Comparison of ENCODE assay signal across 26 cellular contexts in genomic region chr10:57053530-57053929, GRCh38.
"Had no signal": no experiment of that assay in that cellular context is flagged by ENCODE, and none has a peak within 500 bp of the region (broad histone marks: within the 10 kb centered on the region; RNA-seq: fewer than 3 reads in every experiment).

No MANE protein-coding gene starts in this region.

- H3K27ac ChIP-seq: left lung, lower lobe of right lung, neural progenitor cell, ovary, right atrium auricular region, right lobe of liver, skin epidermis, suprapubic skin, tibial nerve, upper lobe of left lung, uterus had no signal

- ATAC-seq: left colon; left lung; natural killer cell; stimulated activated naive B cell treated with anti-CD40 and anti-IgM and Interleukin-4, amounts not matched to agents 10 μg/mL and 1 μg/mL and 100 μg/mL, for 72 hours had no signal

- H3K27ac Mint-ChIP-seq: natural killer cell; neural progenitor cell; progenitor cell of endocrine pancreas; stimulated activated naive B cell treated with anti-CD40 and anti-IgM and Interleukin-4, amounts not matched to agents 10 μg/mL and 1 μg/mL and 100 μg/mL, for 72 hours; stimulated activated naive CD8-positive, alpha-beta T cell treated with anti-CD3 and anti-CD28 coated beads, Interleukin-15, Interleukin-2, amounts not matched to agents 100 ng/mL and 50 ng/mL, for 24 hours had no signal

- H3K4me3 Mint-ChIP-seq: natural killer cell; nephron progenitor cell; neural progenitor cell; stimulated activated naive B cell treated with anti-CD40 and anti-IgM and Interleukin-4, amounts not matched to agents 10 μg/mL and 1 μg/mL and 100 μg/mL, for 72 hours; stimulated activated naive CD8-positive, alpha-beta T cell treated with anti-CD3 and anti-CD28 coated beads, Interleukin-15, Interleukin-2, amounts not matched to agents 100 ng/mL and 50 ng/mL, for 24 hours had no signal

- H3K4me1 ChIP-seq: left lung, lower lobe of right lung, neural progenitor cell, right atrium auricular region, right lobe of liver, suprapubic skin, tibial nerve, upper lobe of left lung, uterus had no signal

- H3K4me1 Mint-ChIP-seq: natural killer cell; neural progenitor cell; stimulated activated naive B cell treated with anti-CD40 and anti-IgM and Interleukin-4, amounts not matched to agents 10 μg/mL and 1 μg/mL and 100 μg/mL, for 72 hours had no signal

- H3K27me3 ChIP-seq: left lung, neural progenitor cell, ovary, right atrium auricular region, right lobe of liver, suprapubic skin, tibial nerve, upper lobe of left lung, uterus had no signal

- H3K9ac ChIP-seq: neural progenitor cell had no signal

- H3K9me3 ChIP-seq: ovary, right lobe of liver, upper lobe of left lung had no signal

- H3K36me3 Mint-ChIP-seq: neural progenitor cell; stimulated activated naive B cell treated with anti-CD40 and anti-IgM and Interleukin-4, amounts not matched to agents 10 μg/mL and 1 μg/mL and 100 μg/mL, for 72 hours had no signal

- H3K9me3 Mint-ChIP-seq: neural progenitor cell had no signal

- H3K4me3 ChIP-seq: left lung, lower lobe of right lung, neural progenitor cell, ovary, right atrium auricular region, right lobe of liver, skin epidermis, suprapubic skin, tibial nerve, upper lobe of left lung, uterus had no signal

- H3K27me3 Mint-ChIP-seq: stimulated activated naive B cell treated with anti-CD40 and anti-IgM and Interleukin-4, amounts not matched to agents 10 μg/mL and 1 μg/mL and 100 μg/mL, for 72 hours; stimulated activated naive CD8-positive, alpha-beta T cell treated with anti-CD3 and anti-CD28 coated beads, Interleukin-15, Interleukin-2, amounts not matched to agents 100 ng/mL and 50 ng/mL, for 24 hours had no signal

- FAIRE-seq: keratinocyte had no signal

- DNase-seq: head of caudate nucleus; hippocampal formation; left colon; lower lobe of right lung; mammary epithelial cell; mesenchymal stem cell; natural killer cell; nephron progenitor cell; ovary; right lobe of liver; stimulated activated CD4-positive, alpha-beta T cell treated with anti-CD3 and anti-CD28 coated beads, Interleukin-12 subunit alpha, Interleukin-12 subunit beta, amount 100 ng/mL, for 4 hours; stimulated activated CD4-positive, alpha-beta T cell treated with anti-CD3 and anti-CD28 coated beads, Interleukin-15, amount 100 ng/mL, for 24 hours; stimulated activated CD4-positive, alpha-beta T cell treated with anti-CD3 and anti-CD28 coated beads, Interleukin-2, amount 100 ng/mL, for 24 hours; stimulated activated CD4-positive, alpha-beta T cell treated with anti-CD3 and anti-CD28 coated beads, Interleukin-4, amount 100 ng/mL, for 1 hour; stimulated activated naive B cell treated with anti-CD40 and anti-IgM and Interleukin-4, amounts not matched to agents 10 μg/mL and 1 μg/mL and 100 μg/mL, for 72 hours; upper lobe of left lung; uterus had no signal

- H3K36me3 ChIP-seq: left lung, lower lobe of right lung, neural progenitor cell, ovary, right atrium auricular region, right lobe of liver, suprapubic skin, tibial nerve, upper lobe of left lung, uterus had no signal
